Comparison of ENCODE assay signal across 1 cellular context in genomic region chr10:21526184-21526951, GRCh38.
TF ChIP-seq lines count a peak whose summit lies in the region.

No MANE protein-coding gene starts in this region.

TF ChIP-seq in HepG2, 621 proteins besides CTCF, POLR2A, EP300 and RAD21 (continued from another document):
- TF ChIP-seq, protein P1, sequence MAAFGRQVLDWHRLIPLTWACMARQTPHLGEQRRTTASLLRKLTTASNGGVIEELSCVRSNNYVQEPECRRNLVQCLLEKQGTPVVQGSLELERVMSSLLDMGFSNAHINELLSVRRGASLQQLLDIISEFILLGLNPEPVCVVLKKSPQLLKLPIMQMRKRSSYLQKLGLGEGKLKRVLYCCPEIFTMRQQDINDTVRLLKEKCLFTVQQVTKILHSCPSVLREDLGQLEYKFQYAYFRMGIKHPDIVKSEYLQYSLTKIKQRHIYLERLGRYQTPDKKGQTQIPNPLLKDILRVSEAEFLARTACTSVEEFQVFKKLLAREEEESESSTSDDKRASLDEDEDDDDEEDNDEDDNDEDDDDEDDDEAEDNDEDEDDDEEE (CRISPR knock-in tag; IDR thresholded peaks at IDR 0.05), result no peak
- TF ChIP-seq, protein P2, sequence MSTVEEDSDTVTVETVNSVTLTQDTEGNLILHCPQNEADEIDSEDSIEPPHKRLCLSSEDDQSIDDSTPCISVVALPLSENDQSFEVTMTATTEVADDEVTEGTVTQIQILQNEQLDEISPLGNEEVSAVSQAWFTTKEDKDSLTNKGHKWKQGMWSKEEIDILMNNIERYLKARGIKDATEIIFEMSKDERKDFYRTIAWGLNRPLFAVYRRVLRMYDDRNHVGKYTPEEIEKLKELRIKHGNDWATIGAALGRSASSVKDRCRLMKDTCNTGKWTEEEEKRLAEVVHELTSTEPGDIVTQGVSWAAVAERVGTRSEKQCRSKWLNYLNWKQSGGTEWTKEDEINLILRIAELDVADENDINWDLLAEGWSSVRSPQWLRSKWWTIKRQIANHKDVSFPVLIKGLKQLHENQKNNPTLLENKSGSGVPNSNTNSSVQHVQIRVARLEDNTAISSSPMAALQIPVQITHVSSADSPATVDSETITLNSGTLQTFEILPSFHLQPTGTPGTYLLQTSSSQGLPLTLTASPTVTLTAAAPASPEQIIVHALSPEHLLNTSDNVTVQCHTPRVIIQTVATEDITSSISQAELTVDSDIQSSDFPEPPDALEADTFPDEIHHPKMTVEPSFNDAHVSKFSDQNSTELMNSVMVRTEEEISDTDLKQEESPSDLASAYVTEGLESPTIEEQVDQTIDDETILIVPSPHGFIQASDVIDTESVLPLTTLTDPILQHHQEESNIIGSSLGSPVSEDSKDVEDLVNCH (CRISPR knock-in tag; IDR thresholded peaks at IDR 0.05), result no peak
- TF ChIP-seq ZMYM4 (CRISPR knock-in tag; IDR thresholded peaks at IDR 0.05), result peak; percentile 28; the same call in 1 of the 2 replicates
- TF ChIP-seq ZNF282 (IDR thresholded peaks at IDR 0.05; ENCODE audit: partially characterized antibody), result no peak
